Comparison of ENCODE assay signal across 1 cellular context in the genomic region with DNA sequence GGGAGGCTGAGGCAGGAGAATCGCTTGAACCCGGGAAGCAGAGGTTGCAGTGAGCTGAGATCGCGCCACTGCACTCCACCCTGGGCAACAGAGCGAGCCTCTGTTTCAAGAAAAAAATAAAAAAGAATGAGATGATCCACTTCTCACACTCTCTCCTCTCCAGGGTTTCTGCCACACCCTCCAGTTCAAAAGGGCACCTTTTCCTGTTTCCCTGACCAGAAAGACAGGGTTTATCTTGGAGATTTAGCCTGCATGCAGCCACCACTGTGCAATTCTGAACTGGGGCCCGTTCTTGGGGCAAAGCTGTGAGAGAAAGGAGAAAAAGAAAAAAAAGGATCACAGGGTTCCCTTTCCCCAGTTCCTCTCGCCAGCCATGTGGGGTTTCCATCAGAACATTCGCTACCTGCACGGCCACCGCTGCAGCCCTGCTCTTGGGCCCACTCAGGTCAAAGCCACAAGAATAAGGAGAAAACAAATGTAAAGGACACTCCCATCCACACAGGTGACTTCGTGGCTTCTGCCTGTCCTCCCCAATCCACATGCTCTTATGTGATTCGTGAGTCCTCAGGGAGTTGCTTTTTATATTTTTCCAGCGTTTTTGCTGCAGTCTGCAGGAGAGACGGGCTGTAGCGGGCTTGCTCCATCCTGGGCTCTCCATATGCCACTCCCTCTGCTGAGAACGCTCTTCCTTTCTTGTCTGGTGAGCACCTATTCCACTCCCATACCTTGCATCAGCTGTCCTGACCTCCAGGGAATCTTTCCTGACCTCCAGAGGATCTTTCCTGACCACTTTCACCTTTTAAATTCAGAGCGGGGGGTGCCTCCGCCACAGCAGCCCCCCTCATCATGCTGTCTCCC.
TF ChIP-seq lines count a peak whose summit lies in the region.

No MANE protein-coding gene starts in this region.

TF ChIP-seq in H1, 55 proteins besides CTCF, POLR2A, EP300 and RAD21:
- TF ChIP-seq POU5F1 (IDR thresholded peaks at IDR 0.05; ENCODE audit: low read depth, low read length) = no peak
